In genomic region chr9:903886-904285, GRCh38 we compare ENCODE assay signal across 2 cellular contexts.
TF ChIP-seq lines count a peak whose summit lies in the region.

No MANE protein-coding gene starts in this region.

TF ChIP-seq in GM23338, 12 proteins besides CTCF, POLR2A, EP300 and RAD21:
- TF ChIP-seq ZNF462 (CRISPR knock-in tag; IDR thresholded peaks at IDR 0.05) (no peak), ZNF331 (CRISPR knock-in tag; IDR thresholded peaks at IDR 0.05; ENCODE audit: low read depth) (no peak), ZNF114 (CRISPR knock-in tag; IDR thresholded peaks at IDR 0.05) (no peak), NANOG (IDR thresholded peaks at IDR 0.05; ENCODE audit: borderline replicate concordance) (no peak), EZH2 (IDR thresholded peaks at IDR 0.05; ENCODE audit: low read depth, unreplicated experiment) (no peak), EZH2phosphoT487 (IDR thresholded peaks at IDR 0.05; ENCODE audit: unreplicated experiment) (no peak), POLR2AphosphoS5 (IDR thresholded peaks at IDR 0.05; ENCODE audit: low read depth) (no peak), JUNB (IDR thresholded peaks at IDR 0.05; ENCODE audit: unreplicated experiment) (no peak), ETS1 (IDR thresholded peaks at IDR 0.05) (no peak), CREB1 (CRISPR knock-in tag; IDR thresholded peaks at IDR 0.05; ENCODE audit: low read depth) (no peak), STAT1 (IDR thresholded peaks at IDR 0.05; ENCODE audit: unreplicated experiment) (no peak), REST (IDR thresholded peaks at IDR 0.05; ENCODE audit: unreplicated experiment) (no peak)

TF ChIP-seq in GM12878, 131 proteins besides CTCF, POLR2A, EP300 and RAD21 (continued from another document and continues in another):
- TF ChIP-seq HSF1 (IDR thresholded peaks at IDR 0.05; ENCODE audit: low read depth, low read length) = no peak
- TF ChIP-seq GATAD2B (conservative IDR thresholded peaks at IDR 0.05; ENCODE audit: low read depth) = no peak
- TF ChIP-seq STAT3 (IDR thresholded peaks at IDR 0.05; ENCODE audit: low read depth, low read length) = no peak
- TF ChIP-seq POLR2AphosphoS5 (IDR thresholded peaks at IDR 0.05; ENCODE audit: low read length) = no peak
- no peak for TF ChIP-seq IRF4 (IDR thresholded peaks at IDR 0.05; ENCODE audit: low read depth, low read length)
- TF ChIP-seq PBX3 (IDR thresholded peaks at IDR 0.05; ENCODE audit: insufficient replicate concordance, low read depth, low read length) = no peak
- no peak for TF ChIP-seq ZZZ3 (IDR thresholded peaks at IDR 0.05; ENCODE audit: control insufficient read depth, insufficient read length, low read depth)
- no peak for TF ChIP-seq TCF12 (IDR thresholded peaks at IDR 0.05; ENCODE audit: low read depth, low read length)
- no peak for TF ChIP-seq EED (IDR thresholded peaks at IDR 0.05; ENCODE audit: low read depth)
- TF ChIP-seq MTA2 (IDR thresholded peaks at IDR 0.05; ENCODE audit: low read depth) = peak; percentile 97
- TF ChIP-seq IKZF1 (conservative IDR thresholded peaks at IDR 0.05) = peak; percentile 38; the same call in 1 of the 2 replicates
- TF ChIP-seq RELB (IDR thresholded peaks at IDR 0.05; ENCODE audit: low read depth) = no peak
- TF ChIP-seq FOXK2 (IDR thresholded peaks at IDR 0.05) = no peak
- TF ChIP-seq CEBPZ (IDR thresholded peaks at IDR 0.05; ENCODE audit: low read depth, low read length) = no peak
- TF ChIP-seq TAF1 (IDR thresholded peaks at IDR 0.05; ENCODE audit: borderline replicate concordance, low read depth, low read length) = no peak
- no peak for TF ChIP-seq HCFC1 (IDR thresholded peaks at IDR 0.05; ENCODE audit: low read length)
- TF ChIP-seq CEBPB (IDR thresholded peaks at IDR 0.05; ENCODE audit: borderline replicate concordance in 1 of 2, low read depth in 2 of 2, low read length in 2 of 2) = no peak
- no peak for TF ChIP-seq NR2F1 (conservative IDR thresholded peaks at IDR 0.05)
- no peak for TF ChIP-seq PKNOX1 (IDR thresholded peaks at IDR 0.05)
- TF ChIP-seq SUZ12 (IDR thresholded peaks at IDR 0.05; ENCODE audit: unreplicated experiment) = no peak
- TF ChIP-seq FOXM1 (IDR thresholded peaks at IDR 0.05; ENCODE audit: low read depth, low read length) = no peak
- no peak for TF ChIP-seq MTA3 (IDR thresholded peaks at IDR 0.05; ENCODE audit: borderline replicate concordance, low read length)
- no peak for TF ChIP-seq ASH2L (IDR thresholded peaks at IDR 0.05; ENCODE audit: borderline replicate concordance, low read depth)
- TF ChIP-seq E4F1 (IDR thresholded peaks at IDR 0.05; ENCODE audit: borderline replicate concordance, partially characterized antibody) = no peak
- no peak for TF ChIP-seq MYC (IDR thresholded peaks at IDR 0.05; ENCODE audit: insufficient read depth, insufficient read length, insufficient replicate concordance, low read length, severe bottlenecking)
- no peak for TF ChIP-seq BHLHE40 (IDR thresholded peaks at IDR 0.05; ENCODE audit: borderline replicate concordance in 1 of 2, low read depth in 2 of 2, low read length in 1 of 2)
- no peak for TF ChIP-seq MXI1 (IDR thresholded peaks at IDR 0.05; ENCODE audit: low read depth, low read length)
- no peak for TF ChIP-seq BRCA1 (IDR thresholded peaks at IDR 0.05; ENCODE audit: low read depth, low read length)
- TF ChIP-seq MEF2A (IDR thresholded peaks at IDR 0.05; ENCODE audit: insufficient read depth, low read depth, low read length) = no peak
- TF ChIP-seq PRDM15 (CRISPR knock-in tag; IDR thresholded peaks at IDR 0.05) = no peak
- no peak for TF ChIP-seq HDGF (IDR thresholded peaks at IDR 0.05)
- TF ChIP-seq BCL11A (IDR thresholded peaks at IDR 0.05; ENCODE audit: low read depth, low read length) = peak; percentile 22; the same call in 1 of the 2 replicates
- TF ChIP-seq ZNF592 (IDR thresholded peaks at IDR 0.05) = no peak
- no peak for TF ChIP-seq BMI1 (IDR thresholded peaks at IDR 0.05; ENCODE audit: borderline replicate concordance)
